Comparison of ENCODE assay signal across 10 cellular contexts in the genomic region with DNA sequence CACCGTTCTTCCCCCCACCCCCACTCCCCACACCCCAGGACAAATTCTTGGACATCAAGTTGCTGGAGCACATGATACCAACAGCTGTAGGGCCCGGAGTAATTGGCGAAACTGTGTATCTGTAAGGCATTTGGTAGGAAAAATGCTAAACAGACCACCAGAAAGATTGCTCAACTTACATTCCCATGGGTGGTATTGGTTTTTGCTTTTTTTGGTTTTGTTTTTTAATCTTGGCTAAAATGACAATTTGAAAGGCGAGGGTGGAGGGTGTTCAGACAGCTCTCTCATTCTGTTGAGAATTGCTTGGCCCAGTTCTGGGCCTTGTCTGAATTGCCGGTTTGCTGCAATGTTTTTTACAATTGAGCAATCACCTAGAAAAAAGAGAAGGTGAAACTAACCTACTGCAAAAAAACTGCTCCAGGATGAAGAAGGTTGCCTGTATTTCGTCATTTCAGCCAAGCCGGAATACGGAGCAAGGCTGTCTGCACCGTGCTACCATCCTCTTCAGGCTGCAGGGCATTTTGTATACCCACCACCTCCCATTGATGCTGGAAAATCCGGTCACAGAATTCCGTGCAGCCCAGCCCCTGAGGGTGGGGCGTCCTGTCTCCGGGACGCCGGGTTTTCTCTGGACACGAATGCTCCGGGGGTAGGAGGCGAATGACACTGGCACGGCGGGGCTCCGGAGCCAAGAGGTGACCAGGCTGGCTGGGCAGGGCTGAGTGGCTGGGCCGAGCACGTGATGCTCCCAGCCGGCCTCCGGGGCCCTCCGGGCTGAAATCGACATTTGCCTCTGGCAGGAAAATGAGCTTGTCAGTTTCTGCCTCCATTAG. TPM values are rescaled to one million over a fixed set of nuclear protein-coding genes. Genes with fewer than 3 reads are reported as not detected.
DNase-seq lines count a peak whose midpoint lies in the region; ATAC-seq, FAIRE-seq and TF ChIP-seq lines count a peak whose summit lies in the region.
"Had no signal": no experiment of that assay in that cellular context is flagged by ENCODE, and none has a peak within 500 bp of the region (broad histone marks: within the 10 kb centered on the region; RNA-seq: fewer than 3 reads in every experiment).

A gene (plus strand): TSS at position 777 of the 833 bp plus-strand sequence. CDS start 28,058 bp downstream, outside the sequence.

- peak within 1 kb of the TSS; percentile 33 to 75 for H3K9ac ChIP-seq in kidney (ENCODE audit: low read length in 2 of 2)

- FAIRE-seq in kidney (lab: Jason Lieb, UNC) = no peak
- FAIRE-seq: TTC549 had no signal

- TF ChIP-seq CTCF in GM13977 (IDR thresholded peaks at IDR 0.05; ENCODE audit: extremely low read depth, insufficient read depth, missing control alignments) (no peak), kidney (IDR thresholded peaks at IDR 0.05; ENCODE audit: borderline replicate concordance, extremely low read depth, insufficient read depth) (no peak)

- intact Hi-C loops in kidney (cut with DNase I) = no loop called here

- no peaks in the 10 kb centered on the region for H3K4me1 ChIP-seq in kidney (ENCODE audit: control insufficient read depth in 1 of 2, insufficient read depth in 1 of 2, low read depth in 1 of 2, low read length in 2 of 2)
- H3K4me1 ChIP-seq: uterus had no signal

- H3K27ac ChIP-seq in kidney (ENCODE audit: low read depth in 2 of 2, low read length in 2 of 2) = peak within 1 kb of the TSS; percentile 45 to 71
- H3K27ac ChIP-seq in skin epidermis = peak within 1 kb of the TSS in 12 of 21 experiments; percentile 5 to 75 (median 36)

- peak; percentile 50 for DNase-seq in GM13977 (ENCODE audit: low spot score)
- peak; percentile 39 for DNase-seq in NCI-H774 (lab: John Stamatoyannopoulos, UW)
- peak; percentile 69 for DNase-seq in cerebellar cortex (ENCODE audit: low spot score)
- peak; percentile 89 for DNase-seq in kidney
- DNase-seq in GM19240 (ENCODE audit: insufficient read length, low spot score) = no peak
- no peak for DNase-seq in KG1 (lab: John Stamatoyannopoulos, UW)

- peak within 1 kb of the TSS; percentile 44 to 59 for H3K4me3 ChIP-seq in kidney (ENCODE audit: low read length in 2 of 2)
- peak within 1 kb of the TSS in 4 of 7 experiments; percentile 9 to 21 (median 14) for H3K4me3 ChIP-seq in skin epidermis

- H3K9me3 ChIP-seq in kidney (ENCODE audit: control insufficient read depth in 1 of 2, low read length in 2 of 2) = no peaks in the 10 kb centered on the region
- H3K9me3 ChIP-seq: uterus had no signal

- in situ Hi-C loops in GM13977 (cut with MboI; ENCODE audit: low pct_unique_long_range_greater_than_20kb, low sequenced_read_pairs, unreplicated experiment) = no loop called here

- no peaks in the 10 kb centered on the region for H3K36me3 ChIP-seq in kidney (ENCODE audit: control insufficient read depth in 1 of 2, insufficient read depth in 2 of 2, low read length in 2 of 2)
- H3K36me3 ChIP-seq: uterus had no signal

- peak; percentile 80 for ATAC-seq in HG02981 (IDR thresholded peaks at IDR 0.05; ENCODE audit: unreplicated experiment)

RNA-seq across cellular contexts. Expression of the gene that starts here (rescaled TPM):
- total RNA-seq in kidney = 7.3 TPM
- polyA plus RNA-seq in kidney (ENCODE audit: insufficient read depth, low read depth, low replicate concordance) = 2.4 TPM

Comparison
In these comparisons a context has a peak if more than half of its experiments do, and no peak if none do; other contexts are left out.
1. DNase-seq: peak in GM13977 (single experiment), NCI-H774 (single experiment), cerebellar cortex (single experiment) and kidney (single experiment); none in GM19240 (single experiment) and KG1 (single experiment).